Comparison of ENCODE assay signal across 1 cellular context in the genomic region with DNA sequence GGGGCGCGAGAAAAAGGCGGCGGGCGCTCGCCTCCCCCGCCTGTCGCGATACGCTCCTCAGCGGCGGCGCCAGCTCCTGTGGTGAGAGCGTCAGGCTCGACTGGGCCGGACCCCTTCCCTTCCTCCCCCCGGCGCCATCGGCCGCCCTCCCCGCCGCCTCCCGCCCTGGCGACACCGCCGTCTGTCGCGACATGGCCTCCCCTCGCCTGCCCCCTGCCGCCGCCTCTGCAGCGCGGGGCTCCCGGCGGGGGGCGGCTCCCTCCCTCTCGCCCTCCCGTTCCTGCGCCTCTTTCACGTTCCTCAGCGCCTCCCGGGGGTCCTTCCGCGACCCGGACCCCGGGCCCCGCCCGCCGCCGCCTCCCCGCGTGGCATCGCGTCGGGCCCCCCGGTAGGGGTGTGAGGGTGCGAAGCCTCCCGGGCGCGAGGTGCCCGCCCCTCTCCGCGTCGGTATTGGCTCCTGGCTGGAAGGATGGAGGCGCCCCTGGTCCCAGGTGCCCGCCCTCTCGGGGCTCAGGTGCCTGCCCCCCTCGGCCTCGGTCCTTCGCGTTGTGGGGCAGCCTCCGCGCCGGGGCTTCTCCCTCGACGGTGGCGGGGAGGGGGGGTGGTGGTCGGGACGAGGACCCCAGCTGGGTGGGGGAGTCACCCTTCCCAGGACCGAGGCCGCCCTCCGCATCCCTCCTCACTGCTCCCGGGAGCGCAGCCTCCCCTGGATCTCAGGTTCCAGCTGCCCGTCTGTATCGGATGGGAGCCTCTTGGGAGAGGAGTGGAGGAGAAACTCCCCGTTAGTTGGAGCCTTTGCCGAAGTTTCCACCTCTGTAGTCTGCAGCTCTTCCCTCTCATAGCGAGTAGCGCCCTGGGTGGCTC.
TF ChIP-seq lines count a peak whose summit lies in the region.

No MANE protein-coding gene starts in this region.

TF ChIP-seq in K562, 482 proteins besides CTCF, POLR2A, EP300 and RAD21 (continues in another document):
- no peak for TF ChIP-seq GATAD2B (IDR thresholded peaks at IDR 0.05; ENCODE audit: borderline replicate concordance)
- TF ChIP-seq ATF2 (CRISPR knock-in tag; IDR thresholded peaks at IDR 0.05) = no peak
- no peak for TF ChIP-seq TFAM (CRISPR knock-in tag; conservative IDR thresholded peaks at IDR 0.05)
- TF ChIP-seq, protein P1, sequence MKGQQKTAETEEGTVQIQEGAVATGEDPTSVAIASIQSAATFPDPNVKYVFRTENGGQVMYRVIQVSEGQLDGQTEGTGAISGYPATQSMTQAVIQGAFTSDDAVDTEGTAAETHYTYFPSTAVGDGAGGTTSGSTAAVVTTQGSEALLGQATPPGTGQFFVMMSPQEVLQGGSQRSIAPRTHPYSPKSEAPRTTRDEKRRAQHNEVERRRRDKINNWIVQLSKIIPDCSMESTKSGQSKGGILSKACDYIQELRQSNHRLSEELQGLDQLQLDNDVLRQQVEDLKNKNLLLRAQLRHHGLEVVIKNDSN (CRISPR knock-in tag; IDR thresholded peaks at IDR 0.05) = no peak
- 0 out of 2 replicates have a peak, but pooled peaks have one; percentile 26 for TF ChIP-seq STAG1 (CRISPR knock-in tag; IDR thresholded peaks at IDR 0.05; ENCODE audit: borderline replicate concordance)
- TF ChIP-seq MECOM (CRISPR knock-in tag; IDR thresholded peaks at IDR 0.05) = no peak
- TF ChIP-seq ZNF140 (CRISPR knock-in tag; IDR thresholded peaks at IDR 0.05) = no peak
- TF ChIP-seq ZNF507 (tag; conservative IDR thresholded peaks at IDR 0.05) = no peak
- TF ChIP-seq, protein P2, sequence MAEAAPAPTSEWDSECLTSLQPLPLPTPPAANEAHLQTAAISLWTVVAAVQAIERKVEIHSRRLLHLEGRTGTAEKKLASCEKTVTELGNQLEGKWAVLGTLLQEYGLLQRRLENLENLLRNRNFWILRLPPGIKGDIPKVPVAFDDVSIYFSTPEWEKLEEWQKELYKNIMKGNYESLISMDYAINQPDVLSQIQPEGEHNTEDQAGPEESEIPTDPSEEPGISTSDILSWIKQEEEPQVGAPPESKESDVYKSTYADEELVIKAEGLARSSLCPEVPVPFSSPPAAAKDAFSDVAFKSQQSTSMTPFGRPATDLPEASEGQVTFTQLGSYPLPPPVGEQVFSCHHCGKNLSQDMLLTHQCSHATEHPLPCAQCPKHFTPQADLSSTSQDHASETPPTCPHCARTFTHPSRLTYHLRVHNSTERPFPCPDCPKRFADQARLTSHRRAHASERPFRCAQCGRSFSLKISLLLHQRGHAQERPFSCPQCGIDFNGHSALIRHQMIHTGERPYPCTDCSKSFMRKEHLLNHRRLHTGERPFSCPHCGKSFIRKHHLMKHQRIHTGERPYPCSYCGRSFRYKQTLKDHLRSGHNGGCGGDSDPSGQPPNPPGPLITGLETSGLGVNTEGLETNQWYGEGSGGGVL (CRISPR knock-in tag; IDR thresholded peaks at IDR 0.05) = no peak
- peak; percentile 85 for TF ChIP-seq L3MBTL2 (IDR thresholded peaks at IDR 0.05)
- TF ChIP-seq RBM22 (IDR thresholded peaks at IDR 0.05; ENCODE audit: low read depth, low read length, poor library complexity, severe bottlenecking) = no peak
- TF ChIP-seq ARHGAP35 (IDR thresholded peaks at IDR 0.05; ENCODE audit: partially characterized antibody) = no peak
- TF ChIP-seq ILF3 (IDR thresholded peaks at IDR 0.05; ENCODE audit: borderline replicate concordance) = no peak
- TF ChIP-seq ZNF561 (CRISPR knock-in tag; conservative IDR thresholded peaks at IDR 0.05) = no peak
- TF ChIP-seq NR2C1 (IDR thresholded peaks at IDR 0.05) = no peak
- TF ChIP-seq NR2C1 (tag; IDR thresholded peaks at IDR 0.05) = no peak
- no peak for TF ChIP-seq E2F1 (CRISPR knock-in tag; IDR thresholded peaks at IDR 0.05)
- TF ChIP-seq HBP1 (CRISPR knock-in tag; IDR thresholded peaks at IDR 0.05) = no peak
- peak; percentile 3 for TF ChIP-seq RBBP5 (IDR thresholded peaks at IDR 0.05; ENCODE audit: borderline replicate concordance, insufficient read depth, low read length, poor library complexity, severe bottlenecking)
- TF ChIP-seq ZBTB8A (IDR thresholded peaks at IDR 0.05; ENCODE audit: partially characterized antibody) = no peak
- no peak for TF ChIP-seq DEAF1 (CRISPR knock-in tag; IDR thresholded peaks at IDR 0.05)
- no peak for TF ChIP-seq KDM1A (IDR thresholded peaks at IDR 0.05)
- no peak for TF ChIP-seq SREBF1 (IDR thresholded peaks at IDR 0.05; ENCODE audit: borderline replicate concordance, low read depth, low read length)
- TF ChIP-seq HNRNPUL1 (IDR thresholded peaks at IDR 0.05; ENCODE audit: low read length) = no peak
- TF ChIP-seq POLR3A (IDR thresholded peaks at IDR 0.05; ENCODE audit: borderline replicate concordance, extremely low read depth, insufficient read depth, insufficient read length) = no peak
- TF ChIP-seq ZNF3 (CRISPR knock-in tag; IDR thresholded peaks at IDR 0.05) = no peak
- peak; percentile 63 for TF ChIP-seq POLR2G (IDR thresholded peaks at IDR 0.05; ENCODE audit: low read depth, low read length)
- no peak for TF ChIP-seq REST (CRISPR knock-in tag; IDR thresholded peaks at IDR 0.05; ENCODE audit: low read depth)
- peak; percentile 100 for TF ChIP-seq ZBED1 (IDR thresholded peaks at IDR 0.05)
- TF ChIP-seq, protein P3, sequence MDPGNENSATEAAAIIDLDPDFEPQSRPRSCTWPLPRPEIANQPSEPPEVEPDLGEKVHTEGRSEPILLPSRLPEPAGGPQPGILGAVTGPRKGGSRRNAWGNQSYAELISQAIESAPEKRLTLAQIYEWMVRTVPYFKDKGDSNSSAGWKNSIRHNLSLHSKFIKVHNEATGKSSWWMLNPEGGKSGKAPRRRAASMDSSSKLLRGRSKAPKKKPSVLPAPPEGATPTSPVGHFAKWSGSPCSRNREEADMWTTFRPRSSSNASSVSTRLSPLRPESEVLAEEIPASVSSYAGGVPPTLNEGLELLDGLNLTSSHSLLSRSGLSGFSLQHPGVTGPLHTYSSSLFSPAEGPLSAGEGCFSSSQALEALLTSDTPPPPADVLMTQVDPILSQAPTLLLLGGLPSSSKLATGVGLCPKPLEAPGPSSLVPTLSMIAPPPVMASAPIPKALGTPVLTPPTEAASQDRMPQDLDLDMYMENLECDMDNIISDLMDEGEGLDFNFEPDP (CRISPR knock-in tag; IDR thresholded peaks at IDR 0.05) = no peak
- no peak for TF ChIP-seq ATF3 (IDR thresholded peaks at IDR 0.05)
- no peak for TF ChIP-seq ATF3 (CRISPR knock-in tag; conservative IDR thresholded peaks at IDR 0.05)
- TF ChIP-seq PHB (CRISPR knock-in tag; IDR thresholded peaks at IDR 0.05) = no peak
- TF ChIP-seq SLC30A9 (CRISPR knock-in tag; IDR thresholded peaks at IDR 0.05) = no peak
- no peak for TF ChIP-seq TBP (optimal IDR thresholded peaks at IDR 0.05; ENCODE audit: low read depth, low read length)
- peak; percentile 39; the same call in 1 of the 2 replicates for TF ChIP-seq ZNF431 (CRISPR knock-in tag; IDR thresholded peaks at IDR 0.05)
- peak; percentile 38; the same call in 1 of the 2 replicates for TF ChIP-seq EP400 (IDR thresholded peaks at IDR 0.05)
- TF ChIP-seq HINFP (tag; conservative IDR thresholded peaks at IDR 0.05; ENCODE audit: low read depth) = no peak
- TF ChIP-seq ZBTB12 (CRISPR knock-in tag; IDR thresholded peaks at IDR 0.05) = no peak
